13 cellular contexts compared by ENCODE assay signal in genomic region chr17:64502021-64502420, GRCh38. TPM values are rescaled to one million over a fixed set of nuclear protein-coding genes. Genes with fewer than 3 reads are reported as not detected.
DNase-seq lines count a peak whose midpoint lies in the region; ATAC-seq, FAIRE-seq and TF ChIP-seq lines count a peak whose summit lies in the region.
"Had no signal": no experiment of that assay in that cellular context is flagged by ENCODE, and none has a peak within 500 bp of the region (broad histone marks: within the 10 kb centered on the region; RNA-seq: fewer than 3 reads in every experiment).

No MANE protein-coding gene starts in this region.

- no peak for DNase-seq in T-helper 1 cell
- DNase-seq in PC-3 = no peak
- no peak for DNase-seq in chondrocyte (ENCODE audit: low spot score)
- DNase-seq in osteocyte (ENCODE audit: extremely low spot score, unreplicated experiment) = no peak
- DNase-seq in T1000 (lab: John Stamatoyannopoulos, UW) = no peak
- no peak for DNase-seq in stimulated activated CD4-positive, alpha-beta T cell treated with anti-CD3 and anti-CD28 coated beads, Interleukin-2, amount 100 ng/mL, for 48 hours
- no peak for DNase-seq in GM19239 (ENCODE audit: insufficient read length, low spot score)
- DNase-seq: caudate nucleus; kidney glomerular epithelial cell; MG63; stimulated activated CD4-positive, alpha-beta T cell treated with anti-CD3 and anti-CD28 coated beads, Interleukin-2, amount 100 ng/mL, for 24 hours had no signal

- no peak overlapping the region for H3K4me3 Mint-ChIP-seq in T-helper 1 cell treated with Interleukin-12 subunit alpha and Interleukin-12 subunit beta and Interleukin-4 antibody, amounts not matched to agents 30 μg/mL and 1 μg/mL, for 36 hours
- H3K4me3 Mint-ChIP-seq in chondrocyte (ENCODE audit: unreplicated experiment) (no peak overlapping the region), osteocyte (ENCODE audit: unreplicated experiment) (no peak overlapping the region)

- BruUV-seq in PC-3 (replicated peaks; lab: Mats Ljungman, UMichigan) = no TSS peak

- H3F3A ChIP-seq in PC-3 (ENCODE audit: low read length, unreplicated experiment) = peaks cover 62% of the 10 kb centered on the region

- H3K27ac ChIP-seq in PC-3 (ENCODE audit: low read length) = no peak overlapping the region

- no peaks in the 10 kb centered on the region for H3K27me3 ChIP-seq in PC-3 (ENCODE audit: low read length)
- H3K27me3 ChIP-seq: MG63 had no signal

- peaks cover 66% of the 10 kb centered on the region for H3K79me2 ChIP-seq in PC-3 (ENCODE audit: low read length)

- peak overlapping the region; percentile 50 for H3K27ac Mint-ChIP-seq in T-helper 1 cell treated with Interleukin-12 subunit alpha and Interleukin-12 subunit beta and Interleukin-4 antibody, amounts not matched to agents 30 μg/mL and 1 μg/mL, for 36 hours
- H3K27ac Mint-ChIP-seq in chondrocyte (ENCODE audit: unreplicated experiment) = peak overlapping the region; percentile 83
- H3K27ac Mint-ChIP-seq in osteocyte (ENCODE audit: unreplicated experiment) = peak overlapping the region; percentile 62

- ATAC-seq in PC-3 = no peak

- H3K9ac ChIP-seq in PC-3 (ENCODE audit: low read length) = no peak overlapping the region

- peaks cover 79% of the 10 kb centered on the region for H3K36me3 ChIP-seq in PC-3 (ENCODE audit: low read depth, low read length)

- H3K9me2 ChIP-seq in PC-3 (replicated peaks; ENCODE audit: low read length) = no peaks in the 10 kb centered on the region

- intact Hi-C loops in PC-3 (cut with micrococcal nuclease) = no loop called here

- no peak for FAIRE-seq in GM19239 (lab: Jason Lieb, UNC)

- no peaks in the 10 kb centered on the region for H3K9me3 ChIP-seq in PC-3 (ENCODE audit: low read length)
- H3K9me3 ChIP-seq: MG63 had no signal

- no peaks in the 10 kb centered on the region for H3K27me3 Mint-ChIP-seq in T-helper 1 cell treated with Interleukin-12 subunit alpha and Interleukin-12 subunit beta and Interleukin-4 antibody, amounts not matched to agents 30 μg/mL and 1 μg/mL, for 36 hours (ENCODE audit: low read depth)
- no peaks in the 10 kb centered on the region for H3K27me3 Mint-ChIP-seq in chondrocyte (ENCODE audit: low read depth)
- no peaks in the 10 kb centered on the region for H3K27me3 Mint-ChIP-seq in osteocyte (ENCODE audit: unreplicated experiment)

- H3K4me3 ChIP-seq in PC-3 (ENCODE audit: low read length) = 0 out of 2 replicates have a peak overlapping the region, but pooled peaks have one; percentile 86
- H3K4me3 ChIP-seq: MG63 had no signal

- H3K4me1 Mint-ChIP-seq in T-helper 1 cell treated with Interleukin-12 subunit alpha and Interleukin-12 subunit beta and Interleukin-4 antibody, amounts not matched to agents 30 μg/mL and 1 μg/mL, for 36 hours (ENCODE audit: low read depth) = peaks cover 65% of the 10 kb centered on the region
- H3K4me1 Mint-ChIP-seq in chondrocyte (ENCODE audit: low read depth) (peaks cover 76% of the 10 kb centered on the region), osteocyte (ENCODE audit: unreplicated experiment) (peaks cover 60% of the 10 kb centered on the region)

- peak overlapping the region; percentile 86; the same call in 1 of the 2 replicates for H3K4me2 ChIP-seq in PC-3 (ENCODE audit: low read length)

- H3K4me1 ChIP-seq in PC-3 (ENCODE audit: insufficient read depth, low read length) = peaks cover 75% of the 10 kb centered on the region

- POLR2A ChIA-PET in PC-3 (lab: Charles Lee; ENCODE audit: unreplicated experiment) = no interaction called here

- CTCF ChIA-PET in PC-3 (lab: Charles Lee) = no interaction called here

- H3K36me3 Mint-ChIP-seq in T-helper 1 cell treated with Interleukin-12 subunit alpha and Interleukin-12 subunit beta and Interleukin-4 antibody, amounts not matched to agents 30 μg/mL and 1 μg/mL, for 36 hours (ENCODE audit: low read depth) = peaks cover 76% of the 10 kb centered on the region
- H3K36me3 Mint-ChIP-seq in chondrocyte (ENCODE audit: low read depth) (peaks cover 66% of the 10 kb centered on the region), osteocyte (ENCODE audit: unreplicated experiment) (peaks cover 70% of the 10 kb centered on the region)

- TF ChIP-seq CTCF in PC-3 (conservative IDR thresholded peaks at IDR 0.05; ENCODE audit: low read depth, low read length) = no peak
- TF ChIP-seq CTCF in chondrocyte (IDR thresholded peaks at IDR 0.05) = no peak
- TF ChIP-seq CTCF in osteocyte (IDR thresholded peaks at IDR 0.05) = no peak

- peaks cover 73% of the 10 kb centered on the region for H4K20me1 ChIP-seq in PC-3 (ENCODE audit: low read length)

- H2AFZ ChIP-seq in PC-3 (ENCODE audit: low read length) = no peak overlapping the region

- no peaks in the 10 kb centered on the region for H3K9me3 Mint-ChIP-seq in T-helper 1 cell treated with Interleukin-12 subunit alpha and Interleukin-12 subunit beta and Interleukin-4 antibody, amounts not matched to agents 30 μg/mL and 1 μg/mL, for 36 hours
- H3K9me3 Mint-ChIP-seq in chondrocyte (ENCODE audit: low read depth) (no peaks in the 10 kb centered on the region), osteocyte (ENCODE audit: unreplicated experiment) (no peaks in the 10 kb centered on the region)

RNA-seq across cellular contexts. Expression of gene DDX5, which starts 4.1 kb away (rescaled TPM):
- total RNA-seq in PC-3 (2014; rRNA removed) (450 and 493 TPM in 2 replicates), chondrocyte (582 to 747 TPM (median 611 TPM) in 3 replicates), osteocyte (689 and 816 TPM in 2 replicates)

RNA-seq across cellular contexts. Expression of gene CEP95, which starts 4.8 kb away (rescaled TPM):
- 32.4 and 59.1 TPM in 2 replicates for total RNA-seq in PC-3 (2014; rRNA removed)
- 29.2 to 34.0 TPM (median 29.6 TPM) in 3 replicates for total RNA-seq in chondrocyte
- total RNA-seq in osteocyte = 47.8 and 53.5 TPM in 2 replicates

RNA-seq across cellular contexts. Expression of gene POLG2, which starts 5.2 kb away (rescaled TPM):
- total RNA-seq in PC-3 (2014; rRNA removed) = 20.3 and 37.7 TPM in 2 replicates
- total RNA-seq in chondrocyte = 10.3 to 13.1 TPM (median 11.7 TPM) in 3 replicates
- total RNA-seq in osteocyte = 16.0 and 18.3 TPM in 2 replicates

RNA-seq across cellular contexts. Expression of gene MILR1, which starts 53.1 kb away (rescaled TPM):
- total RNA-seq in PC-3 (2014; rRNA removed) (10.1 and 13.3 TPM in 2 replicates), chondrocyte (not detected in 3 replicates), osteocyte (not detected in 2 replicates)
- total RNA-seq: A673 had no signal
